In genomic region chr1:59730302-59730701, GRCh38 we compare ENCODE assay signal across 10 cellular contexts.
A peak's percentile ranks its signal among the peaks of the same experiment; 100 is the strongest.
DNase-seq lines count a peak whose midpoint lies in the region; ATAC-seq and TF ChIP-seq lines count a peak whose summit lies in the region.
"Had no signal": no experiment of that assay in that cellular context is flagged by ENCODE, and none has a peak within 500 bp of the region (broad histone marks: within the 10 kb centered on the region; RNA-seq: fewer than 3 reads in every experiment).

No MANE protein-coding gene starts in this region.

- intact Hi-C loops in Right ventricle myocardium inferior (cut with DNase I) (no loop called here), cardiac septum (cut with DNase I) (loop anchor here (5.0 kb wide), 1 partner anchor 948 kb away; the partner anchor contains the start of gene JUN), mucosa of descending colon (cut with DNase I, micrococcal nuclease) (no loop called here)
- intact Hi-C loops in activated CD4-positive, alpha-beta T cell treated with anti-CD3 and anti-CD28 coated beads, Interleukin-2, amount 10 ng/mL, durations not matched to agents 24 days and 14 days (cut with micrococcal nuclease) = no loop called here

- no peak overlapping the region for H3K4me3 ChIP-seq in mucosa of descending colon

- TF ChIP-seq POLR2A in GM18505 (IDR thresholded peaks at IDR 0.05; ENCODE audit: borderline replicate concordance, extremely low read depth, insufficient read depth, insufficient read length) = no peak

- ATAC-seq in Right ventricle myocardium inferior = peak; percentile 49
- peak; percentile 81 for ATAC-seq in esophagus mucosa
- ATAC-seq in mucosa of descending colon = peak; percentile 7
- no peak for ATAC-seq in GM18505 (IDR thresholded peaks at IDR 0.05; ENCODE audit: unreplicated experiment)
- ATAC-seq in GM21381 (IDR thresholded peaks at IDR 0.05; ENCODE audit: unreplicated experiment) = no peak

- H3K36me3 Mint-ChIP-seq in activated CD4-positive, alpha-beta T cell treated with anti-CD3 and anti-CD28 coated beads, Interleukin-2, amount 10 ng/mL, durations not matched to agents 24 days and 14 days (ENCODE audit: low read depth) = peaks cover 1% of the 10 kb centered on the region

- H3K9me3 Mint-ChIP-seq in activated CD4-positive, alpha-beta T cell treated with anti-CD3 and anti-CD28 coated beads, Interleukin-2, amount 10 ng/mL, durations not matched to agents 24 days and 14 days = no peaks in the 10 kb centered on the region

- peaks cover 19% of the 10 kb centered on the region for H3K4me1 Mint-ChIP-seq in activated CD4-positive, alpha-beta T cell treated with anti-CD3 and anti-CD28 coated beads, Interleukin-2, amount 10 ng/mL, durations not matched to agents 24 days and 14 days

- no peak overlapping the region for H3K4me3 Mint-ChIP-seq in activated CD4-positive, alpha-beta T cell treated with anti-CD3 and anti-CD28 coated beads, Interleukin-2, amount 10 ng/mL, durations not matched to agents 24 days and 14 days

- H3K4me1 ChIP-seq in mucosa of descending colon (ENCODE audit: low read depth) = no peaks in the 10 kb centered on the region

- no peaks in the 10 kb centered on the region for H3K36me3 ChIP-seq in mucosa of descending colon (ENCODE audit: low read depth)

- no peaks in the 10 kb centered on the region for H3K9me3 ChIP-seq in mucosa of descending colon

- no peak for DNase-seq in Right ventricle myocardium inferior (ENCODE audit: missing footprints)
- no peak for DNase-seq in cardiac septum (ENCODE audit: low spot score)
- no peak for DNase-seq in mucosa of descending colon
- DNase-seq in activated CD4-positive, alpha-beta T cell treated with anti-CD3 and anti-CD28 coated beads, Interleukin-2, amount 10 ng/mL, durations not matched to agents 24 days and 14 days = no peak
- DNase-seq in SKM-1 treated with dmso at 0.1 percent for 144 hours (lab: John Stamatoyannopoulos, UW; ENCODE audit: unreplicated experiment) = no peak
- DNase-seq: activated CD4-positive, alpha-beta T cell treated with anti-CD3 and anti-CD28 coated beads, Interleukin-2, amount 50 U/mL, for 1 hour; NCI-H1092 had no signal

- no peak overlapping the region for H3K27ac Mint-ChIP-seq in activated CD4-positive, alpha-beta T cell treated with anti-CD3 and anti-CD28 coated beads, Interleukin-2, amount 10 ng/mL, durations not matched to agents 24 days and 14 days

- H3K27me3 Mint-ChIP-seq in activated CD4-positive, alpha-beta T cell treated with anti-CD3 and anti-CD28 coated beads, Interleukin-2, amount 10 ng/mL, durations not matched to agents 24 days and 14 days = no peaks in the 10 kb centered on the region

- no peak for TF ChIP-seq CTCF in mucosa of descending colon (IDR thresholded peaks at IDR 0.05)

Comparison
In these comparisons a context has a peak if more than half of its experiments do, and no peak if none do; other contexts are left out.
1. ATAC-seq: peak in Right ventricle myocardium inferior (single experiment), esophagus mucosa (single experiment) and mucosa of descending colon (single experiment); none in GM18505 (single experiment) and GM21381 (single experiment).